Comparison of ENCODE assay signal across 8 cellular contexts in the genomic region with DNA sequence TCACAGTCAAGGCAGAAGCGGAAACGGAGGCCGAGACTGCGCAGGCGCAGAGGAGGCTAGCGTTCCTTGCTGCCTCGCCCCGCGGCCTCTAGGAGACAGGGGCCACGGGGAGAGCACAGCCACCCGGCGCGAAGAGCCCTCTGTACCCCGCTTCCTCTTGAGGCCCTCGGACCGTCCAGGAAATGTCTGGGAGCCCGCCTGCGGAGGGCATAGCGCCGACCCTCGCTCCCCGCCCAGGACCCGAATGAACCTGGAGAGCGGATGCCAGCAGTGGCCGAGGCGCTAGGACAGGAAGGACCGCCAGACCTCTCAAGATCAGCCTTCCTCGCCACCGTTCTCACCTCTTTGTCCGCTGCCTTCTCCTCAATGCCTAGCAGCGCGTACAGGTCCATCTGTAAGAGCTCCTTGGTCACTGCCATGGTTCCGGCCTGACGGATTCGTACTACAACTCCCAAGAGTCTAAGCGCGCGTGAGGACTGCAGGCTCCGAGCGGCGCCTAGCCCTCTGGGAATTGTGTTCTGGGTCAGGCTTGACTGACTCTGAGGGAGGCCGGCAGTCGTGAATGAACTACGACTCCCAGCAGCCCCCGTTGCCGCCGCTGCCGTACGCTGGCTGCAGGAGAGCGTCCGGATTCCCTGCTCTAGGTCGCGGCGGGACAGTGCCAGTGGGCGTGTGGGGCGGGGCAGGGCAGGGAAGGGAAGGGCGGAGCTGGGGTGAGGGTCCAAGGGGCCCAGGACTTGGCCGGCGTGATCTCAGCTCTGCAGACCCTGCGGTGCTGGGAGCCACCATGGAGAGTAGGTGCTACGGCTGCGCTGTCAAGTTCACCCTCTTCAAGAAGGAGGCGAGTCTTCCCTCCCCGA. TPM values are rescaled to one million over a fixed set of nuclear protein-coding genes. Genes with fewer than 3 reads are reported as not detected.
DNase-seq lines count a peak whose midpoint lies in the region; ATAC-seq and TF ChIP-seq lines count a peak whose summit lies in the region.

A gene with protein sequence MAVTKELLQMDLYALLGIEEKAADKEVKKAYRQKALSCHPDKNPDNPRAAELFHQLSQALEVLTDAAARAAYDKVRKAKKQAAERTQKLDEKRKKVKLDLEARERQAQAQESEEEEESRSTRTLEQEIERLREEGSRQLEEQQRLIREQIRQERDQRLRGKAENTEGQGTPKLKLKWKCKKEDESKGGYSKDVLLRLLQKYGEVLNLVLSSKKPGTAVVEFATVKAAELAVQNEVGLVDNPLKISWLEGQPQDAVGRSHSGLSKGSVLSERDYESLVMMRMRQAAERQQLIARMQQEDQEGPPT (minus strand): TSS at position 446 of the 860 bp plus-strand sequence. CDS start 27 bp downstream, at position 419.
A gene with protein sequence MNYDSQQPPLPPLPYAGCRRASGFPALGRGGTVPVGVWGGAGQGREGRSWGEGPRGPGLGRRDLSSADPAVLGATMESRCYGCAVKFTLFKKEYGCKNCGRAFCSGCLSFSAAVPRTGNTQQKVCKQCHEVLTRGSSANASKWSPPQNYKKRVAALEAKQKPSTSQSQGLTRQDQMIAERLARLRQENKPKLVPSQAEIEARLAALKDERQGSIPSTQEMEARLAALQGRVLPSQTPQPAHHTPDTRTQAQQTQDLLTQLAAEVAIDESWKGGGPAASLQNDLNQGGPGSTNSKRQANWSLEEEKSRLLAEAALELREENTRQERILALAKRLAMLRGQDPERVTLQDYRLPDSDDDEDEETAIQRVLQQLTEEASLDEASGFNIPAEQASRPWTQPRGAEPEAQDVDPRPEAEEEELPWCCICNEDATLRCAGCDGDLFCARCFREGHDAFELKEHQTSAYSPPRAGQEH (plus strand): TSS at position 62 of the 860 bp plus-strand sequence. CDS start 501 bp downstream, at position 563.

- H3K9me3 Mint-ChIP-seq in activated naive CD4-positive, alpha-beta T cell treated with anti-CD3 and anti-CD28 coated beads, Interleukin-2, amount 50 U/mL, for 24 hours = no peaks in the 10 kb centered on the region

- peak; percentile 94 for DNase-seq in GM10248 (ENCODE audit: extremely low spot score)
- DNase-seq in NCI-H1092 (lab: John Stamatoyannopoulos, UW) = peak; percentile 94
- peak; percentile 99 for DNase-seq in globus pallidus (ENCODE audit: low spot score)
- peak; percentile 98 for DNase-seq in occipital lobe (lab: John Stamatoyannopoulos, UW)

- ATAC-seq in HG02588 (IDR thresholded peaks at IDR 0.05; ENCODE audit: unreplicated experiment) (peak; percentile 92), SK-N-SH treated with all-trans-retinoic acid at 6 μM for 48 hours (peak; percentile 99)

- CTCF ChIA-PET in GM10248 (lab: Yijun Ruan, JAX) = interaction anchor here (1.1 to 3.2 kb wide), 6 partner anchors 22 to 88 kb away, joined by 3 to 20 read pairs (median 4); no protein-coding TSS in a partner anchor

- no peak for TF ChIP-seq CTCF in GM10248 (IDR thresholded peaks at IDR 0.05; ENCODE audit: control extremely low read depth, extremely low read depth, low read depth, missing control alignments)

- H3K27me3 Mint-ChIP-seq in activated naive CD4-positive, alpha-beta T cell treated with anti-CD3 and anti-CD28 coated beads, Interleukin-2, amount 50 U/mL, for 24 hours = no peaks in the 10 kb centered on the region

- peak within 1 kb of the TSS; percentile 96 for H3K27ac ChIP-seq in temporal lobe (ENCODE audit: low read depth, low read length)

- H3K4me3 Mint-ChIP-seq in activated naive CD4-positive, alpha-beta T cell treated with anti-CD3 and anti-CD28 coated beads, Interleukin-2, amount 50 U/mL, for 24 hours = peak within 1 kb of the TSS; percentile 93

- POLR2A ChIA-PET in GM10248 (lab: Yijun Ruan, JAX) = interaction anchor here (0.8 kb wide), 1 partner anchor 69 kb away, joined by 3 read pairs; no protein-coding TSS in a partner anchor

- peaks cover 2% of the 10 kb centered on the region for H3K36me3 Mint-ChIP-seq in activated naive CD4-positive, alpha-beta T cell treated with anti-CD3 and anti-CD28 coated beads, Interleukin-2, amount 50 U/mL, for 24 hours

- peak within 1 kb of the TSS; percentile 97 for H3K27ac Mint-ChIP-seq in activated naive CD4-positive, alpha-beta T cell treated with anti-CD3 and anti-CD28 coated beads, Interleukin-2, amount 50 U/mL, for 24 hours

- peaks cover 23% of the 10 kb centered on the region for H3K4me1 Mint-ChIP-seq in activated naive CD4-positive, alpha-beta T cell treated with anti-CD3 and anti-CD28 coated beads, Interleukin-2, amount 50 U/mL, for 24 hours

TF ChIP-seq in SK-N-SH treated with all-trans-retinoic acid at 6 μM for 48 hours, 23 proteins besides CTCF, POLR2A, EP300 and RAD21:
- TF ChIP-seq, protein P1, sequence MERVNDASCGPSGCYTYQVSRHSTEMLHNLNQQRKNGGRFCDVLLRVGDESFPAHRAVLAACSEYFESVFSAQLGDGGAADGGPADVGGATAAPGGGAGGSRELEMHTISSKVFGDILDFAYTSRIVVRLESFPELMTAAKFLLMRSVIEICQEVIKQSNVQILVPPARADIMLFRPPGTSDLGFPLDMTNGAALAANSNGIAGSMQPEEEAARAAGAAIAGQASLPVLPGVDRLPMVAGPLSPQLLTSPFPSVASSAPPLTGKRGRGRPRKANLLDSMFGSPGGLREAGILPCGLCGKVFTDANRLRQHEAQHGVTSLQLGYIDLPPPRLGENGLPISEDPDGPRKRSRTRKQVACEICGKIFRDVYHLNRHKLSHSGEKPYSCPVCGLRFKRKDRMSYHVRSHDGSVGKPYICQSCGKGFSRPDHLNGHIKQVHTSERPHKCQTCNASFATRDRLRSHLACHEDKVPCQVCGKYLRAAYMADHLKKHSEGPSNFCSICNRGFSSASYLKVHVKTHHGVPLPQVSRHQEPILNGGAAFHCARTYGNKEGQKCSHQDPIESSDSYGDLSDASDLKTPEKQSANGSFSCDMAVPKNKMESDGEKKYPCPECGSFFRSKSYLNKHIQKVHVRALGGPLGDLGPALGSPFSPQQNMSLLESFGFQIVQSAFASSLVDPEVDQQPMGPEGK (CRISPR knock-in tag; IDR thresholded peaks at IDR 0.05; ENCODE audit: borderline replicate concordance) = no peak
- no peak for TF ChIP-seq SNAI2 (CRISPR knock-in tag; IDR thresholded peaks at IDR 0.05)
- TF ChIP-seq PPARA (CRISPR knock-in tag; IDR thresholded peaks at IDR 0.05; ENCODE audit: borderline replicate concordance) = no peak

RNA-seq across cellular contexts. Expression of the first gene that starts in this region (rescaled TPM):
- total RNA-seq in occipital lobe = 12.8 TPM
- 14.0 TPM for total RNA-seq in temporal lobe

RNA-seq across cellular contexts. Expression of the second gene that starts in this region (rescaled TPM):
- total RNA-seq in occipital lobe (21.8 TPM), temporal lobe (14.5 TPM)

Comparison
In these comparisons a context has a peak if more than half of its experiments do, and no peak if none do; other contexts are left out.
1. Peak in every context shown above with its lines: DNase-seq, ATAC-seq and H3K27ac ChIP-seq.